ENCODE assay signal across 12 cellular contexts in genomic region chr20:37294262-37294981, GRCh38. TPM values are rescaled to one million over a fixed set of nuclear protein-coding genes. Genes with fewer than 3 reads are reported as not detected.
DNase-seq lines count a peak whose midpoint lies in the region; ATAC-seq and TF ChIP-seq lines count a peak whose summit lies in the region.
"Had no signal": no experiment of that assay in that cellular context is flagged by ENCODE, and none has a peak within 500 bp of the region (broad histone marks: within the 10 kb centered on the region; RNA-seq: fewer than 3 reads in every experiment).

No MANE protein-coding gene starts in this region.

- peak overlapping the region in 1 of 3 donors; percentile 45 for H3K27ac ChIP-seq in right lobe of liver
- H3K27ac ChIP-seq in suprapubic skin = peak overlapping the region; percentile 75

- H3K36me3 ChIP-seq in right lobe of liver = no peaks in the 10 kb centered on the region
- H3K36me3 ChIP-seq in suprapubic skin = peaks cover 3% of the 10 kb centered on the region

- H3K9me3 ChIP-seq in right lobe of liver (no peaks in the 10 kb centered on the region), suprapubic skin (no peaks in the 10 kb centered on the region)

- TF ChIP-seq POLR2A in right lobe of liver (IDR thresholded peaks at IDR 0.05) (no peak), suprapubic skin (IDR thresholded peaks at IDR 0.05) (no peak)

- no peak overlapping the region for H3K4me3 Mint-ChIP-seq in activated B cell treated with CpG ODN at 0.5 μM for 24 hours

- H3K4me3 ChIP-seq in right lobe of liver (no peak overlapping the region), suprapubic skin (no peak overlapping the region)

- 64% methylated on average over 6 of the region's 6 CpGs for WGBS in right lobe of liver (ENCODE audit: insufficient coverage, low coverage, low lambda C conversion rate, missing lambda C conversion rate)
- 67% methylated on average over 6 of the region's 6 CpGs for WGBS in suprapubic skin

- POLR2A ChIA-PET in activated B cell treated with CpG ODN at 0.5 μM for 24 hours (lab: Charles Lee) = interaction anchor here (0.9 to 1.6 kb wide), 2 partner anchors 18 to 19 kb away, joined by 3 read pairs; no protein-coding TSS in a partner anchor

- CTCF ChIA-PET in activated B cell treated with CpG ODN at 0.5 μM for 24 hours (lab: Charles Lee) = interaction anchor here (0.7 kb wide), 1 partner anchor 90 kb away, joined by 3 read pairs; no protein-coding TSS in a partner anchor

- H3K4me1 ChIP-seq in right lobe of liver (peaks cover 0 to 11% (median 5%) of the 10 kb centered on the region in 4 donors), suprapubic skin (peaks cover 51% of the 10 kb centered on the region)

- no peaks in the 10 kb centered on the region for H3K9me3 Mint-ChIP-seq in activated B cell treated with CpG ODN at 0.5 μM for 24 hours

- H3K27me3 Mint-ChIP-seq in activated B cell treated with CpG ODN at 0.5 μM for 24 hours = no peaks in the 10 kb centered on the region

- ATAC-seq in activated B cell treated with CpG ODN at 0.5 μM for 24 hours (ENCODE audit: low read depth) (no peak), right lobe of liver (peak in 3 of 4 donors; percentile 10 to 41 (median 26))

- H3K27me3 ChIP-seq in right lobe of liver = no peaks in the 10 kb centered on the region
- no peaks in the 10 kb centered on the region for H3K27me3 ChIP-seq in suprapubic skin

- in situ Hi-C loops in KBM-7 (cut with MboI; ENCODE audit: low pct_unique_long_range_greater_than_20kb, low sequenced_read_pairs) = no loop called here

- peaks cover 56% of the 10 kb centered on the region for H3K36me3 Mint-ChIP-seq in activated B cell treated with CpG ODN at 0.5 μM for 24 hours (ENCODE audit: low read depth)

- TF ChIP-seq CTCF in activated B cell treated with CpG ODN at 0.5 μM for 24 hours (IDR thresholded peaks at IDR 0.05) = no peak
- no peak for TF ChIP-seq CTCF in right lobe of liver (IDR thresholded peaks at IDR 0.05)
- no peak for TF ChIP-seq CTCF in suprapubic skin (IDR thresholded peaks at IDR 0.05)

- DNase-seq in KBM-7 (peak; percentile 20), activated B cell treated with CpG ODN at 0.5 μM for 24 hours (no peak), right lobe of liver (no peak), suprapubic skin (ENCODE audit: low spot score in 2 of 2) (no peak), cerebellar nuclear complex (lab: John Stamatoyannopoulos, UW) (no peak), mesenteric fat pad (ENCODE audit: low spot score) (no peak)
- no peak for DNase-seq in activated CD8-positive, alpha-beta memory T cell treated with anti-CD3 and anti-CD28 coated beads for 24 hours
- no peak for DNase-seq in activated T-cell treated with anti-CD3 and anti-CD28 coated beads, Interleukin-2, amount 50 U/mL, for 1 hour
- DNase-seq: activated CD4-positive, alpha-beta T cell treated with anti-CD3 and anti-CD28 coated beads, Interleukin-2, amount 50 U/mL, for 1 hour had no signal

- peaks cover 62% of the 10 kb centered on the region for H3K4me1 Mint-ChIP-seq in activated B cell treated with CpG ODN at 0.5 μM for 24 hours

- peak overlapping the region; percentile 15 for H3K27ac Mint-ChIP-seq in activated B cell treated with CpG ODN at 0.5 μM for 24 hours

- intact Hi-C loops in activated B cell treated with CpG ODN at 0.5 μM for 24 hours (cut with micrococcal nuclease) (no loop called here), right lobe of liver (cut with DNase I) (no loop called here)

- TF ChIP-seq EP300 in suprapubic skin (IDR thresholded peaks at IDR 0.05) = no peak

RNA-seq across cellular contexts. Expression of gene MANBAL, which starts 5.0 kb away (rescaled TPM):
- 20.1 and 21.0 TPM in 2 replicates for total RNA-seq in activated B cell treated with CpG ODN at 0.5 μM for 24 hours
- total RNA-seq in right lobe of liver = 10 to 100 TPM; 11.4 to 16.0 (median 12.8) TPM
- total RNA-seq in suprapubic skin = 10 to 100 TPM; 15.4 to 32.3 (median 25.4) TPM
- total RNA-seq in mesenteric fat pad = 43.6 TPM

RNA-seq across cellular contexts. Expression of gene GHRH, which starts 32.8 kb away (rescaled TPM):
- total RNA-seq in activated B cell treated with CpG ODN at 0.5 μM for 24 hours = not detected in 2 replicates
- not detected for total RNA-seq in right lobe of liver
- not detected for total RNA-seq in suprapubic skin
- total RNA-seq in mesenteric fat pad = not detected
- total RNA-seq: cardiac septum, H1, HT1080 had no signal

RNA-seq across cellular contexts. Expression of gene SRC, which starts 51.5 kb away (rescaled TPM):
- total RNA-seq in activated B cell treated with CpG ODN at 0.5 μM for 24 hours = 62.9 and 72.7 TPM in 2 replicates
- total RNA-seq in right lobe of liver = 10 to 100 TPM in 4 of 6 experiments, 1 to 10 TPM in 2; 3.1 to 17.3 (median 11.2) TPM
- 10 to 100 TPM; 18.8 to 39.5 (median 26.0) TPM for total RNA-seq in suprapubic skin
- total RNA-seq in mesenteric fat pad = 23.9 TPM
